Comparison of ENCODE assay signal across 18 cellular contexts in the genomic region with DNA sequence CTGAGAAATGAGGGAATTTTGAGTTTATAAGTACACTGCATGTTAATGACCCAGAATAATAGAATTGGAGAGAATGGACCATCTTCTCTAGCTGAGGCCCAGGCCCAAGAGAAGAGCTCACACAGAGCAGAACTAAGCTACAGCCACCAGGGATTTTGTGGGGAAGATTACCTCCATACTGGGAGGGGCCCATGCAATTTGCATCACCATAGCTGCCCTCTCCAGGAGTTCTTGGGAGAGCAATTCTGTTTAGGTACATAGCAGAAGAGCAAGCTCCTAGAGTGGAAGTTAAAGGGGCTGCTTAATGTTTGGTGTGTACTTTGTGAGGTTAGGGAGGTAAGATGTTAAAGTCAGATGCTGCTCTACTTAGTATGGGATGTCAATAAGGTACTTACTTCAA.
"Had no signal": no experiment of that assay in that cellular context is flagged by ENCODE, and none has a peak within 500 bp of the region (broad histone marks: within the 10 kb centered on the region; RNA-seq: fewer than 3 reads in every experiment).

No MANE protein-coding gene starts in this region.

- ATAC-seq: heart left ventricle; naive thymus-derived CD4-positive, alpha-beta T cell; psoas muscle; right lobe of liver; stimulated activated effector memory CD8-positive, alpha-beta T cell treated with anti-CD3 and anti-CD28 coated beads, Interleukin-12 subunit alpha, Interleukin-12 subunit beta, amount 100 ng/mL, for 72 hours had no signal

- H3K9me3 ChIP-seq: colonic mucosa, heart left ventricle, neutrophil, psoas muscle, right lobe of liver, tibial artery, upper lobe of left lung, uterus had no signal

- H3K4me1 Mint-ChIP-seq: naive thymus-derived CD4-positive, alpha-beta T cell; nephron progenitor cell; stimulated activated effector memory CD8-positive, alpha-beta T cell treated with anti-CD3 and anti-CD28 coated beads, Interleukin-12 subunit alpha, Interleukin-12 subunit beta, amount 100 ng/mL, for 72 hours had no signal

- H3K9me3 Mint-ChIP-seq: naive thymus-derived CD4-positive, alpha-beta T cell; nephron progenitor cell; stimulated activated effector memory CD8-positive, alpha-beta T cell treated with anti-CD3 and anti-CD28 coated beads, Interleukin-12 subunit alpha, Interleukin-12 subunit beta, amount 100 ng/mL, for 72 hours; stimulated activated naive CD8-positive, alpha-beta T cell treated with anti-CD3 and anti-CD28 coated beads, Interleukin-15, Interleukin-2, amounts not matched to agents 100 ng/mL and 50 ng/mL, for 24 hours had no signal

- H3K4me1 ChIP-seq: colonic mucosa, heart left ventricle, psoas muscle, right lobe of liver, tibial artery, upper lobe of left lung had no signal

- H3K36me3 Mint-ChIP-seq: naive thymus-derived CD4-positive, alpha-beta T cell; stimulated activated effector memory CD8-positive, alpha-beta T cell treated with anti-CD3 and anti-CD28 coated beads, Interleukin-12 subunit alpha, Interleukin-12 subunit beta, amount 100 ng/mL, for 72 hours had no signal

- H3K4me3 ChIP-seq: colonic mucosa, heart left ventricle, psoas muscle, right lobe of liver, tibial artery, upper lobe of left lung, uterus had no signal

- H3K27me3 Mint-ChIP-seq: stimulated activated naive CD8-positive, alpha-beta T cell treated with anti-CD3 and anti-CD28 coated beads, Interleukin-15, Interleukin-2, amounts not matched to agents 100 ng/mL and 50 ng/mL, for 24 hours had no signal

- DNase-seq: colonic mucosa; effector CD4-positive, alpha-beta T cell; heart left ventricle; hippocampal formation; kidney glomerular epithelial cell; naive thymus-derived CD4-positive, alpha-beta T cell; nephron progenitor cell; psoas muscle; retina; right lobe of liver; stimulated activated CD4-positive, alpha-beta T cell treated with anti-CD3 and anti-CD28 coated beads, Interleukin-4, amount 100 ng/mL, for 1 hour; stimulated activated CD8-positive, alpha-beta memory T cell treated with anti-CD3 and anti-CD28 coated beads, Interleukin-4, amount 100 ng/mL, for 48 hours; tibial artery; upper lobe of left lung; uterus had no signal

- H3K27ac Mint-ChIP-seq: naive thymus-derived CD4-positive, alpha-beta T cell; nephron progenitor cell; stimulated activated effector memory CD8-positive, alpha-beta T cell treated with anti-CD3 and anti-CD28 coated beads, Interleukin-12 subunit alpha, Interleukin-12 subunit beta, amount 100 ng/mL, for 72 hours; stimulated activated naive CD8-positive, alpha-beta T cell treated with anti-CD3 and anti-CD28 coated beads, Interleukin-15, Interleukin-2, amounts not matched to agents 100 ng/mL and 50 ng/mL, for 24 hours had no signal

- H3K27me3 ChIP-seq: colonic mucosa, neutrophil, right lobe of liver, tibial artery, upper lobe of left lung, uterus had no signal

- H3K36me3 ChIP-seq: colonic mucosa, heart left ventricle, neutrophil, right lobe of liver, tibial artery, upper lobe of left lung, uterus had no signal

- H3K27ac ChIP-seq: colonic mucosa, heart left ventricle, neutrophil, psoas muscle, right lobe of liver, tibial artery, upper lobe of left lung, uterus had no signal

- H3K4me3 Mint-ChIP-seq: naive thymus-derived CD4-positive, alpha-beta T cell; nephron progenitor cell; stimulated activated effector memory CD8-positive, alpha-beta T cell treated with anti-CD3 and anti-CD28 coated beads, Interleukin-12 subunit alpha, Interleukin-12 subunit beta, amount 100 ng/mL, for 72 hours; stimulated activated naive CD8-positive, alpha-beta T cell treated with anti-CD3 and anti-CD28 coated beads, Interleukin-15, Interleukin-2, amounts not matched to agents 100 ng/mL and 50 ng/mL, for 24 hours had no signal
